8 cellular contexts compared by ENCODE assay signal in the genomic region with DNA sequence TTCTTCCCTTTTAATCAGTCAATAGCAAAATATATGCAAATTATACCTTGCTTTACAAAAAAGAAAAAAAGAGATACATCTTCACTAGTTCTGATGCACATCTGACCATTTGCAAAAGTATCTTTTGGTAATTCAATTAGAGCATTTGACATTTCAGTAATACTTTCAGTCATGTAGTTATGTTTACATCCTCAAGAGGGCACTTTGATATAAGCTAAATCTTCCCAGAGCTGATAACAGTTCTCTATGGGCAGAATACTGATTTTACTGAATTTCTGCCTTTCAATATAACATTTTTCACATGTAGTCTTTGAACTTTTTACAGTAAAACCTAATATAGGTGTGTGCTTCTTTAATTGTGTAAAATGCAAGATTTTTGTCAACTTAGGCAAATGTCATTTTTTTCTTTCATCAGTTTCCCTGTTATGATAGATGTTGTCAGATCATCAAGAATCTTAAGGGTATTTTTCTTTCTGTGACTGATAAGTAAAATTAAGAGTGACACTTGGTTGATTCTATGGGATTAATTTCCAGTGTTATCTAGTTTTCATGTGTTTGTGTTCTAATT.
DNase-seq lines count a peak whose midpoint lies in the region; ATAC-seq and TF ChIP-seq lines count a peak whose summit lies in the region.

No MANE protein-coding gene starts in this region.

- no peak overlapping the region for H3K4me3 Mint-ChIP-seq in neural progenitor cell

- H3K27ac ChIP-seq in neural progenitor cell = no peak overlapping the region

- H3K36me3 Mint-ChIP-seq in neural progenitor cell = no peaks in the 10 kb centered on the region

- no peak overlapping the region for H3K4me2 ChIP-seq in neural progenitor cell

- no peaks in the 10 kb centered on the region for H3K4me1 ChIP-seq in neural progenitor cell

- no peaks in the 10 kb centered on the region for H3K27me3 ChIP-seq in neural progenitor cell

- H3K4me1 Mint-ChIP-seq in neural progenitor cell = no peaks in the 10 kb centered on the region

- H2AFZ ChIP-seq in neural progenitor cell (replicated peaks) = no peak overlapping the region

- H3K27me3 Mint-ChIP-seq in neural progenitor cell (ENCODE audit: insufficient read depth, low read depth) = peaks cover 3% of the 10 kb centered on the region

- H3F3A ChIP-seq in neural progenitor cell (ENCODE audit: low read depth) = no peaks in the 10 kb centered on the region

- no peaks in the 10 kb centered on the region for H3K79me2 ChIP-seq in neural progenitor cell (ENCODE audit: low read depth)

- no peaks in the 10 kb centered on the region for H3K36me3 ChIP-seq in neural progenitor cell

- no peak overlapping the region for H3K27ac Mint-ChIP-seq in neural progenitor cell

- no peaks in the 10 kb centered on the region for H3K9me3 Mint-ChIP-seq in neural progenitor cell

- peak; percentile 78 for ATAC-seq in GM18907 (IDR thresholded peaks at IDR 0.05; ENCODE audit: unreplicated experiment)
- peak; percentile 89 for ATAC-seq in HG03378 (IDR thresholded peaks at IDR 0.05; ENCODE audit: unreplicated experiment)

- DNase-seq in AG09319 (ENCODE audit: extremely low read depth, low read depth) = no peak
- DNase-seq in NCI-H82 treated with DMSO at 0.1 percent for 48 hours (lab: John Stamatoyannopoulos, UW; ENCODE audit: unreplicated experiment) = peak; percentile 14
- peak; percentile 29 for DNase-seq in dermis blood vessel endothelial cell
- peak; percentile 49 for DNase-seq in neural progenitor cell (ENCODE audit: low spot score)
- no peak for DNase-seq in OCI-M2 (lab: John Stamatoyannopoulos, UW; ENCODE audit: unreplicated experiment)
- no peak for DNase-seq in mesenteric fat pad (ENCODE audit: low spot score)

- no peak overlapping the region for H3K9ac ChIP-seq in neural progenitor cell

- TF ChIP-seq CTCF in AG09319 (IDR thresholded peaks at IDR 0.05; ENCODE audit: low read depth, low read length) = peak; percentile 57
- peak; percentile 77 for TF ChIP-seq CTCF in neural progenitor cell (IDR thresholded peaks at IDR 0.05)

- H3K4me3 ChIP-seq in neural progenitor cell = no peak overlapping the region

- no peaks in the 10 kb centered on the region for H3K9me3 ChIP-seq in neural progenitor cell (ENCODE audit: low read depth)

- H4K20me1 ChIP-seq in neural progenitor cell (ENCODE audit: low read depth) = no peaks in the 10 kb centered on the region

Comparison
In these comparisons a context has a peak if more than half of its experiments do, and no peak if none do; other contexts are left out.
1. DNase-seq: peak in NCI-H82 treated with DMSO at 0.1 percent for 48 hours (single experiment), dermis blood vessel endothelial cell (single experiment) and neural progenitor cell (single experiment); none in AG09319 (single experiment), OCI-M2 (single experiment) and mesenteric fat pad (single experiment).